Comparison of ENCODE assay signal across 8 cellular contexts in the genomic region with DNA sequence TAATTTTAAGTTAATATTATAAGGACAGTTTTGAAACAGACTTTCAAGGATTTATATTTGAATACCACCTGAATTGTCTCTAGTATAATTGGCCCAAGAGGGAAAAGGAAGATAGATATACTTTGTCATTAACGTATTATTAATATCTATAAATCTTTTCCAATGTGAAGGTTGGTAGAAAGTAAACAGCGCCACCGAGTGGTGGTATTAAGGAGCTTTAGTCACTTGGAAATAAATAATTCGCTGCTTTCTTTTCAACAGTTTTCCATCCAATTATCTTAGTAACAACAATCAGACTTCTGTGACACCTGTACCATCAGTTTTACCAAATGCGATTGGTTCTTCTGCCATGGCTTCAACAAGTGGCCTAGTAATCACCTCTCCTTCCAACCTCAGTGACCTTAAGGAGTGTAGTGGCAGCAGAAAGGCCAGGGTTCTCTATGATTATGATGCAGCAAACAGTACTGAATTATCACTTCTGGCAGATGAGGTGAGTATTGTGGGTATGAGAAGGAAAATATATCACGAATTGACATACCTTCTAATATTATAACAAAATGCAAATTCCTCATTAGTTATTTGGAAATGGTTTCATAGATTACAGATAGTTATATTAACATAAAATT. TPM values are rescaled to one million over a fixed set of nuclear protein-coding genes. Genes with fewer than 3 reads are reported as not detected.
DNase-seq lines count a peak whose midpoint lies in the region; ATAC-seq and TF ChIP-seq lines count a peak whose summit lies in the region.

No MANE protein-coding gene starts in this region.

- H3K27ac ChIP-seq in RWPE1: no peak overlapping the region

- no peaks in the 10 kb centered on the region for H3K27me3 ChIP-seq in BJ (ENCODE audit: control insufficient read depth, insufficient read depth, low read length)

- H3K27me3 Mint-ChIP-seq in nephron (ENCODE audit: low read depth): no peaks in the 10 kb centered on the region

- POLR2A ChIA-PET in BJ (lab: Charles Lee): no interaction called here
- POLR2A ChIA-PET in RWPE1 (lab: Yijun Ruan, JAX; ENCODE audit: low non-redundant PET): no interaction called here

- H3K4me3 Mint-ChIP-seq in nephron: no peak overlapping the region

- peaks cover 9% of the 10 kb centered on the region for H3K36me3 ChIP-seq in BJ (ENCODE audit: control insufficient read depth, insufficient read depth, low read length)

- DNase-seq in BJ (ENCODE audit: low read depth): no peak
- no peak for DNase-seq in GM13976 (ENCODE audit: low spot score)
- peak; percentile 20 for DNase-seq in RWPE1 (ENCODE audit: low spot score)
- DNase-seq in dermis blood vessel endothelial cell: peak; percentile 78
- no peak for DNase-seq in H4 (ENCODE audit: low spot score)

- TF ChIP-seq CTCF in BJ (IDR thresholded peaks at IDR 0.05; ENCODE audit: insufficient read depth, low read depth, low read length): peak; percentile 62
- TF ChIP-seq CTCF in GM13976 (IDR thresholded peaks at IDR 0.05; ENCODE audit: borderline replicate concordance, control extremely low read depth, extremely low read depth, insufficient read depth, missing control alignments): peak; percentile 38
- peak; percentile 61 for TF ChIP-seq CTCF in RWPE1 (conservative IDR thresholded peaks at IDR 0.05; ENCODE audit: low read depth)
- peak; percentile 51 to 72 (median 59) for TF ChIP-seq CTCF in nephron (IDR thresholded peaks at IDR 0.05; ENCODE audit: unreplicated experiment in 3 of 3)

- H3K36me3 Mint-ChIP-seq in nephron (ENCODE audit: low read depth): peaks cover 33% of the 10 kb centered on the region

- in situ Hi-C loops in GM13976 (cut with MboI; ENCODE audit: low sequenced_read_pairs, unreplicated experiment): no loop called here

- CTCF ChIA-PET in BJ (lab: Yijun Ruan, JAX) (interaction anchor here (0.8 to 2.1 kb wide), 7 partner anchors 9 to 38 kb away, joined by 3 to 10 read pairs (median 3); partner anchors contain the start of gene SH3GLB1), RWPE1 (lab: Yijun Ruan, JAX) (interaction anchor here (1.0 kb wide), 1 partner anchor 13 kb away, joined by 3 read pairs; no protein-coding TSS in a partner anchor)

- no peaks in the 10 kb centered on the region for H3K4me1 Mint-ChIP-seq in nephron

- no peak overlapping the region for H3K27ac Mint-ChIP-seq in nephron

- no peak overlapping the region for H3K4me3 ChIP-seq in BJ (ENCODE audit: low read depth, low read length)

- H3K9me3 Mint-ChIP-seq in nephron: no peaks in the 10 kb centered on the region

- no peak for ATAC-seq in HG03280 (IDR thresholded peaks at IDR 0.05; ENCODE audit: unreplicated experiment)
- ATAC-seq in GM18867 (IDR thresholded peaks at IDR 0.05; ENCODE audit: unreplicated experiment): no peak

RNA-seq across cellular contexts. Expression of gene SH3GLB1, which starts 37.7 kb away (rescaled TPM):
- polyA plus RNA-seq in BJ (2011; rRNA removed): 33.9 and 61.9 TPM in 2 replicates
- 22.8 and 29.4 TPM in 2 replicates for polyA minus RNA-seq in BJ (2011; rRNA and poly(A)+ RNA removed)
- 54.1 and 77.5 TPM in 2 replicates for total RNA-seq in dermis blood vessel endothelial cell
- 7.4 and 13.5 TPM in 2 replicates for total RNA-seq in H4 (2014; rRNA removed; shearing (Covaris generic))

Comparison
In these comparisons a context has a peak if more than half of its experiments do, and no peak if none do; other contexts are left out.
1. DNase-seq: peak in RWPE1 (single experiment) and dermis blood vessel endothelial cell (single experiment); none in BJ (single experiment), GM13976 (single experiment) and H4 (single experiment).
2. Peak in every context shown above with its lines, with median percentiles within 50 percentile points of each other: CTCF ChIP-seq.